Comparison of ENCODE assay signal across 12 cellular contexts in the genomic region with DNA sequence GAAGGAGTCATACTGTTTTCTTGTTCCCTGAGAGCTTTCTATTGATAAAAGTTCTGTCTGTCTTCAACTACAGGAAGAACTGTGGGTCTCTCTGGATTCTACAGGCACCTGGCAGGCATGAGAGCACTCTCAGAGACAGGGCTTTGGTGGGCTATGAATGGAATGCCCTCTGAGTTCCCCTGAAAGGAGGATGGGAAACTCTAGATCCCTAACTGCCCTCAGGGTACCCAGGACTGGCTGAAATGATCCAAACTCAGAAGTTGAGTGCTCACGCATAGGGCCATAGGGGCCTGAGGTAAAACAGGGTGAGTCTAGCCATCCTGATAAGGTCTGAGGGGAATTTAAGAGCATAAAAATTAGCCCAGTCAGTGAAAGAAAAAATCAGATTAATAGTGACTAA. TPM values are rescaled to one million over a fixed set of nuclear protein-coding genes. Genes with fewer than 3 reads are reported as not detected.
"Had no signal": no experiment of that assay in that cellular context is flagged by ENCODE, and none has a peak within 500 bp of the region (broad histone marks: within the 10 kb centered on the region; RNA-seq: fewer than 3 reads in every experiment).

No MANE protein-coding gene starts in this region.

- H3K9ac ChIP-seq: GM23248, KMS-11 had no signal

- H3K4me2 ChIP-seq: KMS-11 had no signal

- H2AFZ ChIP-seq: GM23248 had no signal

- H3K27me3 Mint-ChIP-seq: IgD-negative memory B cell had no signal

- H3K4me3 ChIP-seq: GM23248, HAP-1 had no signal

- H3K4me1 ChIP-seq: HAP-1 had no signal

- DNase-seq: GM23248, H7, HFFc6, KBM-7 had no signal

- H3K36me3 ChIP-seq: HAP-1 had no signal

- FAIRE-seq: H1, HepG2 had no signal

- H3K27ac Mint-ChIP-seq: HFFc6, IgD-negative memory B cell had no signal

- ATAC-seq: HCT116, HepG2 had no signal

- H3K4me3 Mint-ChIP-seq: HFFc6, IgD-negative memory B cell had no signal

- H3K9me3 ChIP-seq: HAP-1 had no signal

- H3K4me1 Mint-ChIP-seq: IgD-negative memory B cell had no signal

- H3K9me3 Mint-ChIP-seq: HFFc6, IgD-negative memory B cell had no signal

- H3K27ac ChIP-seq: GM23248, HL-60, KMS-11 had no signal

RNA-seq across cellular contexts. Expression of gene SCRG1, which starts 59.0 kb away (rescaled TPM):
- total RNA-seq: H1, H7, HepG2, HFFc6, HT1080 had no signal
- polyA plus RNA-seq: H1, HepG2, IgD-negative memory B cell had no signal
